24 cellular contexts compared by ENCODE assay signal in genomic region chr7:27900006-27900405, GRCh38.
DNase-seq lines count a peak whose midpoint lies in the region; ATAC-seq and TF ChIP-seq lines count a peak whose summit lies in the region.
"Had no signal": no experiment of that assay in that cellular context is flagged by ENCODE, and none has a peak within 500 bp of the region (broad histone marks: within the 10 kb centered on the region; RNA-seq: fewer than 3 reads in every experiment).

No MANE protein-coding gene starts in this region.

- H3K27me3 ChIP-seq in Loucy (ENCODE audit: insufficient read depth, low read length, poor library complexity, severe bottlenecking) (no peaks in the 10 kb centered on the region), uterus (no peaks in the 10 kb centered on the region)
- H3K27me3 ChIP-seq: esophagus squamous epithelium, neutrophil, tibial artery had no signal

- H3K9me2 ChIP-seq in Loucy (replicated peaks; ENCODE audit: low read depth, low read length): no peaks in the 10 kb centered on the region

- H3K79me2 ChIP-seq in Loucy (ENCODE audit: insufficient read depth, low read length): peaks cover 4% of the 10 kb centered on the region; the same call in 1 of the 2 replicates

- no peak overlapping the region for H2AFZ ChIP-seq in Loucy (ENCODE audit: low read length)

- H3K36me3 Mint-ChIP-seq in activated CD8-positive, alpha-beta memory T cell treated with anti-CD3 and anti-CD28 coated beads, Interleukin-2, amount 10 ng/mL, durations not matched to agents 7 days and 5 days: no peaks in the 10 kb centered on the region
- peaks cover 4% of the 10 kb centered on the region for H3K36me3 Mint-ChIP-seq in effector memory CD8-positive, alpha-beta T cell (ENCODE audit: insufficient read depth)

- H3K4me3 ChIP-seq in Loucy (ENCODE audit: low read length, poor library complexity, severe bottlenecking) (peak overlapping the region; percentile 48), uterus (no peak overlapping the region)
- H3K4me3 ChIP-seq: esophagus squamous epithelium, lung, SK-N-MC, skin epidermis had no signal

- H3K4me2 ChIP-seq in Loucy (ENCODE audit: low read depth, low read length, poor library complexity, severe bottlenecking): peak overlapping the region; percentile 53

- DNase-seq in activated CD8-positive, alpha-beta memory T cell treated with anti-CD3 and anti-CD28 coated beads, Interleukin-2, amount 10 ng/mL, durations not matched to agents 7 days and 5 days: no peak
- DNase-seq in activated CD8-positive, alpha-beta memory T cell treated with anti-CD3 and anti-CD28 coated beads, Interleukin-2, amount 50 U/mL, for 48 hours: no peak
- DNase-seq in effector memory CD8-positive, alpha-beta T cell: no peak
- peak; percentile 18 for DNase-seq in retina
- no peak for DNase-seq in uterus
- DNase-seq in NCI-H2171 (lab: John Stamatoyannopoulos, UW): no peak
- DNase-seq: activated CD4-positive, alpha-beta T cell treated with anti-CD3 and anti-CD28 coated beads, Interleukin-2, amount 50 U/mL, for 4 hours; activated T-cell treated with anti-CD3 and anti-CD28 coated beads for 4 hours; cerebellar nuclear complex; effector memory CD4-positive, alpha-beta T cell; esophagus squamous epithelium; H7; kidney glomerular epithelial cell; NCI-H1436; NCI-H510A treated with DMSO at 0.1 percent for 48 hours; stimulated activated naive CD4-positive, alpha-beta T cell; tibial artery had no signal

- 0 out of 2 replicates have a peak, but pooled peaks cover 3% of the 10 kb centered on the region for H3F3A ChIP-seq in Loucy (ENCODE audit: low read depth)

- TF ChIP-seq CTCF in Loucy (conservative IDR thresholded peaks at IDR 0.05; ENCODE audit: low read length) (no peak), uterus (IDR thresholded peaks at IDR 0.05) (no peak)

- CTCF ChIA-PET in activated CD8-positive, alpha-beta memory T cell treated with anti-CD3 and anti-CD28 coated beads, Interleukin-2, amount 10 ng/mL, durations not matched to agents 7 days and 5 days (lab: Charles Lee): interaction anchor here (1.0 to 1.6 kb wide), 3 partner anchors 11 to 120 kb away, joined by 3 to 6 read pairs (median 3); no protein-coding TSS in a partner anchor

- intact Hi-C loops in uterus (cut with DNase I; ENCODE audit: low total_unique reads): no loop called here

- ATAC-seq in activated CD8-positive, alpha-beta memory T cell treated with anti-CD3 and anti-CD28 coated beads, Interleukin-2, amount 10 ng/mL, durations not matched to agents 7 days and 5 days: no peak
- ATAC-seq in effector memory CD8-positive, alpha-beta T cell (replicated peaks): no peak
- ATAC-seq in GM21737 (IDR thresholded peaks at IDR 0.05; ENCODE audit: unreplicated experiment): no peak

- no peaks in the 10 kb centered on the region for H3K36me3 ChIP-seq in Loucy (ENCODE audit: insufficient read depth, low read length)
- H3K36me3 ChIP-seq in uterus: no peaks in the 10 kb centered on the region
- H3K36me3 ChIP-seq: esophagus squamous epithelium, neutrophil had no signal

- no peaks in the 10 kb centered on the region for H3K27me3 Mint-ChIP-seq in activated CD8-positive, alpha-beta memory T cell treated with anti-CD3 and anti-CD28 coated beads, Interleukin-2, amount 10 ng/mL, durations not matched to agents 7 days and 5 days
- no peaks in the 10 kb centered on the region for H3K27me3 Mint-ChIP-seq in effector memory CD8-positive, alpha-beta T cell

- peaks cover 57% of the 10 kb centered on the region for H3K4me1 ChIP-seq in Loucy (ENCODE audit: insufficient read depth, low read length, poor library complexity, severe bottlenecking)
- no peaks in the 10 kb centered on the region for H3K4me1 ChIP-seq in uterus

- peak overlapping the region; percentile 60 for H3K9ac ChIP-seq in Loucy (ENCODE audit: low read depth, low read length, poor library complexity, severe bottlenecking)

- H3K9me3 Mint-ChIP-seq in activated CD8-positive, alpha-beta memory T cell treated with anti-CD3 and anti-CD28 coated beads, Interleukin-2, amount 10 ng/mL, durations not matched to agents 7 days and 5 days (ENCODE audit: low read depth): no peaks in the 10 kb centered on the region
- H3K9me3 Mint-ChIP-seq in effector memory CD8-positive, alpha-beta T cell: no peaks in the 10 kb centered on the region
- H3K9me3 Mint-ChIP-seq: activated naive CD4-positive, alpha-beta T cell treated with anti-CD3 and anti-CD28 coated beads, Interleukin-2, amount 10 ng/mL, durations not matched to agents 7 days and 5 days had no signal

- H4K20me1 ChIP-seq in Loucy (ENCODE audit: insufficient read depth, low read length, poor library complexity, severe bottlenecking): no peaks in the 10 kb centered on the region

- H3K4me3 Mint-ChIP-seq in activated CD8-positive, alpha-beta memory T cell treated with anti-CD3 and anti-CD28 coated beads, Interleukin-2, amount 10 ng/mL, durations not matched to agents 7 days and 5 days: no peak overlapping the region
- H3K4me3 Mint-ChIP-seq in effector memory CD8-positive, alpha-beta T cell: peak overlapping the region; percentile 34 to 48
- H3K4me3 Mint-ChIP-seq: activated naive CD4-positive, alpha-beta T cell treated with anti-CD3 and anti-CD28 coated beads, Interleukin-2, amount 10 ng/mL, durations not matched to agents 7 days and 5 days had no signal

- H3K27ac ChIP-seq in uterus: no peak overlapping the region
- H3K27ac ChIP-seq: esophagus squamous epithelium, neutrophil, SK-N-MC, tibial artery had no signal

- peaks cover 42% of the 10 kb centered on the region for H3K4me1 Mint-ChIP-seq in activated CD8-positive, alpha-beta memory T cell treated with anti-CD3 and anti-CD28 coated beads, Interleukin-2, amount 10 ng/mL, durations not matched to agents 7 days and 5 days
- H3K4me1 Mint-ChIP-seq in effector memory CD8-positive, alpha-beta T cell (ENCODE audit: low read depth in 2 of 2): peaks cover 28 to 34% of the 10 kb centered on the region in 2 donors

- H3K27ac Mint-ChIP-seq in activated CD8-positive, alpha-beta memory T cell treated with anti-CD3 and anti-CD28 coated beads, Interleukin-2, amount 10 ng/mL, durations not matched to agents 7 days and 5 days: peak overlapping the region; percentile 79
- H3K27ac Mint-ChIP-seq in effector memory CD8-positive, alpha-beta T cell: peak overlapping the region; percentile 67 to 89
- H3K27ac Mint-ChIP-seq: activated naive CD4-positive, alpha-beta T cell treated with anti-CD3 and anti-CD28 coated beads, Interleukin-2, amount 10 ng/mL, durations not matched to agents 7 days and 5 days had no signal

- no peak for TF ChIP-seq POLR2A in uterus (IDR thresholded peaks at IDR 0.05)

- H3K9me3 ChIP-seq in Loucy (ENCODE audit: insufficient read depth, low read depth, low read length): no peaks in the 10 kb centered on the region
- no peaks in the 10 kb centered on the region for H3K9me3 ChIP-seq in uterus
- H3K9me3 ChIP-seq: esophagus squamous epithelium, neutrophil, tibial artery had no signal
